Comparison of ENCODE assay signal across 1 cellular context in the genomic region with DNA sequence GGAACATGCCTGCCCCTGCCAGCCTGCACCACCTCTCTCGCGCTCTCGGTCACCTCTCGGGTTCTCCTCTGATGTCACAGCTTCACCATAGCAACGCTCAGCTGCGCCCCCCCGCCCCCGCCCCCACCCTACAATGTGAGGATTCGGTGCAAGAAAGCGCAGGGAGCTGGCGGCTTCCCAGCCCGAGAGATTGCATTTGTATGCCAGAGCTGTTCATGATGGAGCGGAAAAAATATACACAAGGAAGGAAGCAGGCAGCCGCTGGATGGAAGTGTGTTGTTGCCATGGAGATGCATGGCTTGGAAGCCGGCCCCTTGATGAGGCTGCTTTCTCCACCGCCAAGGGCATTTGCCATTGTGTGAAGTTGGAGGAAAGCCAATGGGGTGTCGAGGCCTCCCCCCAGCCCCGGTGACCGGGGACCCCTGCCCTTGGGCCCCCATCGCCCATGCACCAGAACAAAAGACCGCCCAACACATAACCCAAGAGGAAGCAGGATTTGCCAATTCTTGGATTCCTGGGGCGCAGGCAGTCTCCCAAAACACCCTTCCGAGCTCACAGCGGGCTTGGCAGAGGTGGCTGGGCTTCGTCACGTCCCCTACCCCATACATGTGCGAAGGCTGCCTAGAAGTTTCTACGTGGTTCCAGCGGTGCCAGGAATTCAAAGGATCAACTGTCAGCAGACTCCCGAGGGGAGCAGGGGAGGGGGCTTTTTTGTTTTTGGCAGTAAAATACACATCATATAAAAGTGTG.
TF ChIP-seq lines count a peak whose summit lies in the region.

No MANE protein-coding gene starts in this region.

TF ChIP-seq in WTC11, 78 proteins besides CTCF, POLR2A, EP300 and RAD21 (continued from another document):
- TF ChIP-seq, protein P1, sequence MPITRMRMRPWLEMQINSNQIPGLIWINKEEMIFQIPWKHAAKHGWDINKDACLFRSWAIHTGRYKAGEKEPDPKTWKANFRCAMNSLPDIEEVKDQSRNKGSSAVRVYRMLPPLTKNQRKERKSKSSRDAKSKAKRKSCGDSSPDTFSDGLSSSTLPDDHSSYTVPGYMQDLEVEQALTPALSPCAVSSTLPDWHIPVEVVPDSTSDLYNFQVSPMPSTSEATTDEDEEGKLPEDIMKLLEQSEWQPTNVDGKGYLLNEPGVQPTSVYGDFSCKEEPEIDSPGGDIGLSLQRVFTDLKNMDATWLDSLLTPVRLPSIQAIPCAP (CRISPR knock-in tag; IDR thresholded peaks at IDR 0.05) = no peak
- TF ChIP-seq CREB1 (CRISPR knock-in tag; IDR thresholded peaks at IDR 0.05) (no peak), ZNF423 (CRISPR knock-in tag; IDR thresholded peaks at IDR 0.05) (no peak)
- TF ChIP-seq, protein P2, sequence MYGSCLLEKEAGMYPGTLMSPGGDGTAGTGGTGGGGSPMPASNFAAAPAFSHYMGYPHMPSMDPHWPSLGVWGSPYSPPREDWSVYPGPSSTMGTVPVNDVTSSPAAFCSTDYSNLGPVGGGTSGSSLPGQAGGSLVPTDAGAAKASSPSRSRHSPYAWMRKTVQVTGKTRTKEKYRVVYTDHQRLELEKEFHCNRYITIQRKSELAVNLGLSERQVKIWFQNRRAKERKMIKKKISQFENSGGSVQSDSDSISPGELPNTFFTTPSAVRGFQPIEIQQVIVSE (CRISPR knock-in tag; IDR thresholded peaks at IDR 0.05; ENCODE audit: borderline replicate concordance) = no peak
- TF ChIP-seq, protein P3, sequence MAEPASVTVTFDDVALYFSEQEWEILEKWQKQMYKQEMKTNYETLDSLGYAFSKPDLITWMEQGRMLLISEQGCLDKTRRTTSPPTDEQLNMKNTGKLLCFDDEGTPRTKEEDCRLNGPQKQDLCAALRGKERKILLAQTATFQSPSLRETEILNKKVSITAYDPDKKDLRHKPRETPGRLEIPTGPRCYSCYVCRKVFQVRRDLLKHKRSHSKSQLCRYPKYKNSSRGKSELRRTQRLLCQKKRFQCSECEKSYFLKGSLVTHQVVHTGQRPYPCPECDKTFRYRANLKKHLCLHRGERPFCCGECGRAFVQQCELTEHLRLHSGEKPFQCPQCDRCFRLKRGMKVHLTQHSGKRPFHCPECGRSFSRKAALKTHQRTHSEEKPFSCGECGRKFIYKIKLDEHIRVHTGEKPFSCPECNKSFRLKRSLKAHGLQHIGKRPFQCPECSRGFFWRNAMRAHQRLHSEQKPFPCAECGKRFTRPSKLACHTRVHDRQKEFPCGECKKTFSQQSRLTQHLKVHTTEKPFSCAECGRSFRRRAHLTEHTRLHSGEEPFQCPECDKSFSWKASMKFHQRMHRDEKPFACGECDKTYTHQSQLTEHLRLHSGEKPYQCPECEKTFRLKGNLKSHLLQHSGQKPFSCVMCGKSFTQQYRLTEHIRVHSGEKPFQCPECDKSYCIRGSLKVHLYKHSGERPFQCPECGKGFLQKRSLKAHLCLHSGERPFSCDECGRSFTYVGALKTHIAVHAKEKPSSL (CRISPR knock-in tag; conservative IDR thresholded peaks at IDR 0.05) = no peak
- TF ChIP-seq, protein P4, sequence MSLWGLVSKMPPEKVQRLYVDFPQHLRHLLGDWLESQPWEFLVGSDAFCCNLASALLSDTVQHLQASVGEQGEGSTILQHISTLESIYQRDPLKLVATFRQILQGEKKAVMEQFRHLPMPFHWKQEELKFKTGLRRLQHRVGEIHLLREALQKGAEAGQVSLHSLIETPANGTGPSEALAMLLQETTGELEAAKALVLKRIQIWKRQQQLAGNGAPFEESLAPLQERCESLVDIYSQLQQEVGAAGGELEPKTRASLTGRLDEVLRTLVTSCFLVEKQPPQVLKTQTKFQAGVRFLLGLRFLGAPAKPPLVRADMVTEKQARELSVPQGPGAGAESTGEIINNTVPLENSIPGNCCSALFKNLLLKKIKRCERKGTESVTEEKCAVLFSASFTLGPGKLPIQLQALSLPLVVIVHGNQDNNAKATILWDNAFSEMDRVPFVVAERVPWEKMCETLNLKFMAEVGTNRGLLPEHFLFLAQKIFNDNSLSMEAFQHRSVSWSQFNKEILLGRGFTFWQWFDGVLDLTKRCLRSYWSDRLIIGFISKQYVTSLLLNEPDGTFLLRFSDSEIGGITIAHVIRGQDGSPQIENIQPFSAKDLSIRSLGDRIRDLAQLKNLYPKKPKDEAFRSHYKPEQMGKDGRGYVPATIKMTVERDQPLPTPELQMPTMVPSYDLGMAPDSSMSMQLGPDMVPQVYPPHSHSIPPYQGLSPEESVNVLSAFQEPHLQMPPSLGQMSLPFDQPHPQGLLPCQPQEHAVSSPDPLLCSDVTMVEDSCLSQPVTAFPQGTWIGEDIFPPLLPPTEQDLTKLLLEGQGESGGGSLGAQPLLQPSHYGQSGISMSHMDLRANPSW (CRISPR knock-in tag; conservative IDR thresholded peaks at IDR 0.05; ENCODE audit: low read depth) = no peak
- TF ChIP-seq, protein P5, sequence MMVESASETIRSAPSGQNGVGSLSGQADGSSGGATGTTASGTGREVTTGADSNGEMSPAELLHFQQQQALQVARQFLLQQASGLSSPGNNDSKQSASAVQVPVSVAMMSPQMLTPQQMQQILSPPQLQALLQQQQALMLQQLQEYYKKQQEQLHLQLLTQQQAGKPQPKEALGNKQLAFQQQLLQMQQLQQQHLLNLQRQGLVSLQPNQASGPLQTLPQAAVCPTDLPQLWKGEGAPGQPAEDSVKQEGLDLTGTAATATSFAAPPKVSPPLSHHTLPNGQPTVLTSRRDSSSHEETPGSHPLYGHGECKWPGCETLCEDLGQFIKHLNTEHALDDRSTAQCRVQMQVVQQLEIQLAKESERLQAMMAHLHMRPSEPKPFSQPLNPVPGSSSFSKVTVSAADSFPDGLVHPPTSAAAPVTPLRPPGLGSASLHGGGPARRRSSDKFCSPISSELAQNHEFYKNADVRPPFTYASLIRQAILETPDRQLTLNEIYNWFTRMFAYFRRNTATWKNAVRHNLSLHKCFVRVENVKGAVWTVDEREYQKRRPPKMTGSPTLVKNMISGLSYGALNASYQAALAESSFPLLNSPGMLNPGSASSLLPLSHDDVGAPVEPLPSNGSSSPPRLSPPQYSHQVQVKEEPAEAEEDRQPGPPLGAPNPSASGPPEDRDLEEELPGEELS (CRISPR knock-in tag; IDR thresholded peaks at IDR 0.05) = no peak
